25 cellular contexts compared by ENCODE assay signal in the genomic region with DNA sequence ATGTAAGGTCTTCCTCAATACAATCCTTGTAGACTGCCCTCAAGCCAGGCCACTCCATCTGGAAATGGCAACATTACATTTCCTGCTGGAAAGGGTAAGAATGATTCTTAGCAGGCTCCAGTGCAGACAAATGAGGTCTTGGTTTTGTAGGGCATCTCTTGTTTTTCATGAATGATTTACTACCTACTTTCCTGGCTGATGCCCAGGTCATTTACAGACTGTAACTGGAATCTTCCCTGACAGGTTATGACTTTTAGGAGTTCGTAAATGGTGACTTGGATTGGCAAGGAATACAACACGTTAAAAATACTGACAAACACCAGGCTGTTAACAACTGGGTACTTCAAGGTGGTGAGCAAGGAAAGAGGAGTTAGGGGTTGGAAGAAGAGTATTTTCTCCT.
DNase-seq lines count a peak whose midpoint lies in the region; ATAC-seq, FAIRE-seq and TF ChIP-seq lines count a peak whose summit lies in the region.
"Had no signal": no experiment of that assay in that cellular context is flagged by ENCODE, and none has a peak within 500 bp of the region (broad histone marks: within the 10 kb centered on the region; RNA-seq: fewer than 3 reads in every experiment).

No MANE protein-coding gene starts in this region.

- no peak overlapping the region for H2BK12ac ChIP-seq in neuronal stem cell (ENCODE audit: low read length)

- peak overlapping the region; percentile 39 for H2BK5ac ChIP-seq in neuronal stem cell (ENCODE audit: low read length)

- no peak for TF ChIP-seq POLR2A in H54 (IDR thresholded peaks at IDR 0.05; ENCODE audit: low read depth, low read length)

- no peak overlapping the region for H4K91ac ChIP-seq in neuronal stem cell (ENCODE audit: low read depth, low read length, poor library complexity)

- H3K27ac ChIP-seq in neuronal stem cell (replicated peaks; ENCODE audit: low read length), result peak overlapping the region; percentile 62

- no peak overlapping the region for H3K4me2 ChIP-seq in neuronal stem cell (ENCODE audit: insufficient read depth, low read length, poor library complexity, severe bottlenecking)

- no peak overlapping the region for H3K9ac ChIP-seq in neuronal stem cell (ENCODE audit: low read depth, low read length, poor library complexity)

- no peak overlapping the region for H3K14ac ChIP-seq in neuronal stem cell (ENCODE audit: low read length)

- no peaks in the 10 kb centered on the region for H3K36me3 ChIP-seq in neuronal stem cell (replicated peaks in 1 of 2; ENCODE audit: control insufficient read depth in 2 of 2, insufficient read depth in 2 of 2, low read length in 2 of 2)
- H3K36me3 ChIP-seq: BE2C had no signal

- peaks cover 0 to 21% (median 0%) of the 10 kb centered on the region in 3 experiments for H3K27me3 ChIP-seq in neuronal stem cell (ENCODE audit: control insufficient read depth in 3 of 3, insufficient read depth in 3 of 3, low read depth in 1 of 3, low read length in 3 of 3)
- H3K27me3 ChIP-seq: BE2C had no signal

- DNase-seq in H54 (ENCODE audit: insufficient read length, low spot score), result no peak
- peak; percentile 32 for DNase-seq in RPMI7951 (ENCODE audit: low read depth)
- peak; percentile 45 for DNase-seq in glomerular visceral epithelial cell (ENCODE audit: extremely low spot score)
- DNase-seq in neuronal stem cell (ENCODE audit: low spot score), result peak; percentile 11
- DNase-seq in activated T-cell treated with anti-CD3 and anti-CD28 coated beads for 4 hours, result no peak
- no peak for DNase-seq in epidermal melanocyte (ENCODE audit: insufficient read length, low spot score)
- DNase-seq: 8988T; ACHN; BE2C; CD8-positive, alpha-beta memory T cell; DMS79 treated with DMSO at 0.1 percent for 48 hours; GF-D8; Karpas-422; NCI-H1105 treated with DMSO at 0.1 percent for 48 hours; NCI-H2029; NCI-H446 treated with DMSO at 0.1 percent for 48 hours; NCI-H526; NCI-H82; NK-92 treated with Interleukin-12 subunit alpha and Interleukin-12 subunit beta, amount 100 ng/mL, for 24 hours; SIG-M5 had no signal

- no peaks in the 10 kb centered on the region for H3K9me3 ChIP-seq in neuronal stem cell (replicated peaks in 1 of 2; ENCODE audit: control insufficient read depth in 2 of 2, insufficient read depth in 1 of 2, low read depth in 1 of 2, low read length in 2 of 2)
- H3K9me3 ChIP-seq: BE2C had no signal

- WGBS in neuronal stem cell (ENCODE audit: extremely low coverage in 2 of 2, insufficient read length in 2 of 2, insufficient replicate concordance in 1 of 2), 2 donors, result no CpG with 5 or more reads among the region's 2 CpGs

- H2BK15ac ChIP-seq in neuronal stem cell (ENCODE audit: low read length), result no peak overlapping the region

- H3K4me3 ChIP-seq in neuronal stem cell (ENCODE audit: low read length in 2 of 2), result no peak overlapping the region

- H4K8ac ChIP-seq in neuronal stem cell (ENCODE audit: low read depth, low read length), result no peak overlapping the region

- H3K23ac ChIP-seq in neuronal stem cell (ENCODE audit: low read depth, low read length, poor library complexity), result no peak overlapping the region

- peak; percentile 80 for FAIRE-seq in H54 (lab: Jason Lieb, UNC)
- FAIRE-seq: GM12891, H1 had no signal

- H3K18ac ChIP-seq in neuronal stem cell (ENCODE audit: low read length), result no peak overlapping the region

- H3K4ac ChIP-seq in neuronal stem cell (ENCODE audit: low read length), result no peak overlapping the region

- ATAC-seq in HG02623 (IDR thresholded peaks at IDR 0.05; ENCODE audit: unreplicated experiment), result no peak
- ATAC-seq: HCT116, Panc1 had no signal

- no peak overlapping the region for H2AFZ ChIP-seq in neuronal stem cell (ENCODE audit: low read length)

- H2AK5ac ChIP-seq in neuronal stem cell (ENCODE audit: low read depth, low read length), result no peak overlapping the region

- peaks cover 9 to 18% of the 10 kb centered on the region in 2 donors for H3K4me1 ChIP-seq in neuronal stem cell (ENCODE audit: control insufficient read depth in 2 of 2, insufficient read depth in 1 of 2, low read depth in 1 of 2, low read length in 2 of 2)
- H3K4me1 ChIP-seq: BE2C had no signal

- no peaks in the 10 kb centered on the region for H3K79me1 ChIP-seq in neuronal stem cell (ENCODE audit: low read depth, low read length)

- no peak overlapping the region for H2BK120ac ChIP-seq in neuronal stem cell (ENCODE audit: low read depth, low read length)

Comparison
In these comparisons a context has a peak if more than half of its experiments do, and no peak if none do; other contexts are left out.
1. DNase-seq: peak in RPMI7951 (single experiment), glomerular visceral epithelial cell (single experiment) and neuronal stem cell (single experiment); none in H54 (single experiment), activated T-cell treated with anti-CD3 and anti-CD28 coated beads for 4 hours (single experiment) and epidermal melanocyte (single experiment).